In genomic region chr6:87139236-87139635, GRCh38 we compare ENCODE assay signal across 9 cellular contexts. TPM values are rescaled to one million over a fixed set of nuclear protein-coding genes. Genes with fewer than 3 reads are reported as not detected.
DNase-seq lines count a peak whose midpoint lies in the region; ATAC-seq and TF ChIP-seq lines count a peak whose summit lies in the region.
"Had no signal": no experiment of that assay in that cellular context is flagged by ENCODE, and none has a peak within 500 bp of the region (broad histone marks: within the 10 kb centered on the region; RNA-seq: fewer than 3 reads in every experiment).

No MANE protein-coding gene starts in this region.

- no peak overlapping the region for H3K14ac ChIP-seq in trophoblast cell (ENCODE audit: low read length)

- H3K4me1 ChIP-seq in trophoblast cell (ENCODE audit: control insufficient read depth in 1 of 2, insufficient read depth in 2 of 2, low read length in 2 of 2) = no peaks in the 10 kb centered on the region

- H3K79me2 ChIP-seq in trophoblast cell (ENCODE audit: control insufficient read depth, insufficient read depth, low read length, poor library complexity) = no peaks in the 10 kb centered on the region

- peak; percentile 56 for ATAC-seq in GM21515 (IDR thresholded peaks at IDR 0.05; ENCODE audit: unreplicated experiment)

- TF ChIP-seq CTCF in WERI-Rb-1 (IDR thresholded peaks at IDR 0.05; ENCODE audit: low read depth, low read length) (peak; percentile 69), fibroblast of pulmonary artery (IDR thresholded peaks at IDR 0.05; ENCODE audit: low read length, missing control alignments) (peak; percentile 74)

- H3K9me3 ChIP-seq in WERI-Rb-1 (ENCODE audit: severe bottlenecking) = no peaks in the 10 kb centered on the region
- peaks cover 7% of the 10 kb centered on the region for H3K9me3 ChIP-seq in trophoblast cell (ENCODE audit: insufficient read depth, low read depth, low read length)

- H4K8ac ChIP-seq in trophoblast cell (ENCODE audit: low read depth, low read length) = no peak overlapping the region

- H2BK120ac ChIP-seq in trophoblast cell (ENCODE audit: insufficient read depth, low read length, poor library complexity) = no peak overlapping the region

- H4K91ac ChIP-seq in trophoblast cell (ENCODE audit: low read depth, low read length) = no peak overlapping the region

- H3K27ac ChIP-seq in WERI-Rb-1 (no peak overlapping the region), trophoblast cell (ENCODE audit: low read depth, low read length) (no peak overlapping the region)

- H3K9me3 Mint-ChIP-seq in activated T-cell treated with anti-CD3 and anti-CD28 coated beads, Interleukin-2, amount 50 U/mL, for 24 hours = no peaks in the 10 kb centered on the region

- no peaks in the 10 kb centered on the region for H3K36me3 Mint-ChIP-seq in activated T-cell treated with anti-CD3 and anti-CD28 coated beads, Interleukin-2, amount 50 U/mL, for 24 hours (ENCODE audit: low read depth)

- H2BK12ac ChIP-seq in trophoblast cell (ENCODE audit: low read length) = no peak overlapping the region

- no peak overlapping the region for H3K9ac ChIP-seq in trophoblast cell (ENCODE audit: low read length)

- no peak overlapping the region for H4K12ac ChIP-seq in trophoblast cell (ENCODE audit: low read depth, low read length)

- no peak overlapping the region for H2AFZ ChIP-seq in trophoblast cell (ENCODE audit: insufficient read depth, low read length, poor library complexity)

- no peak overlapping the region for H2BK5ac ChIP-seq in trophoblast cell (ENCODE audit: low read depth, low read length, poor library complexity)

- H3K79me1 ChIP-seq in trophoblast cell (ENCODE audit: low read length) = no peaks in the 10 kb centered on the region

- peaks cover 14% of the 10 kb centered on the region for H3K27me3 Mint-ChIP-seq in activated T-cell treated with anti-CD3 and anti-CD28 coated beads, Interleukin-2, amount 50 U/mL, for 24 hours

- H2AK5ac ChIP-seq in trophoblast cell (ENCODE audit: low read length) = no peak overlapping the region

- H3K4me3 Mint-ChIP-seq in activated T-cell treated with anti-CD3 and anti-CD28 coated beads, Interleukin-2, amount 50 U/mL, for 24 hours = no peak overlapping the region

- WGBS in trophoblast cell (ENCODE audit: extremely low coverage, insufficient coverage, insufficient read length) = no CpG with 5 or more reads among the region's 1 CpG

- H3K4ac ChIP-seq in trophoblast cell (ENCODE audit: low read depth, low read length) = no peak overlapping the region

- H3K36me3 ChIP-seq in WERI-Rb-1 (no peaks in the 10 kb centered on the region), trophoblast cell (ENCODE audit: control insufficient read depth in 1 of 2, insufficient read depth in 2 of 2, low read length in 2 of 2) (no peaks in the 10 kb centered on the region)

- DNase-seq in activated T-cell treated with anti-CD3 and anti-CD28 coated beads for 24 hours (ENCODE audit: low read depth) (peak; percentile 36), NCI-H1105 (lab: John Stamatoyannopoulos, UW) (peak; percentile 23), WERI-Rb-1 (peak; percentile 31), fibroblast of pulmonary artery (ENCODE audit: low read depth) (peak; percentile 69), trophoblast cell (peak; percentile 15 to 74), OCI-M2 (lab: John Stamatoyannopoulos, UW; ENCODE audit: unreplicated experiment) (no peak)
- DNase-seq in activated T-cell treated with anti-CD3 and anti-CD28 coated beads, Interleukin-2, amount 50 U/mL, for 24 hours = no peak

- no peak overlapping the region for H3K23ac ChIP-seq in trophoblast cell (ENCODE audit: low read length)

- peaks cover 2% of the 10 kb centered on the region for H3K4me1 Mint-ChIP-seq in activated T-cell treated with anti-CD3 and anti-CD28 coated beads, Interleukin-2, amount 50 U/mL, for 24 hours (ENCODE audit: low read depth)

- no peak overlapping the region for H3K27ac Mint-ChIP-seq in activated T-cell treated with anti-CD3 and anti-CD28 coated beads, Interleukin-2, amount 50 U/mL, for 24 hours

- no peak overlapping the region for H3K18ac ChIP-seq in trophoblast cell (ENCODE audit: low read length)

- H3K27me3 ChIP-seq in WERI-Rb-1 (ENCODE audit: insufficient read depth, low read depth, severe bottlenecking) = no peaks in the 10 kb centered on the region
- H3K27me3 ChIP-seq in trophoblast cell (ENCODE audit: insufficient read depth, low read length) = no peaks in the 10 kb centered on the region

- H3K4me2 ChIP-seq in trophoblast cell (ENCODE audit: low read length) = no peak overlapping the region

- H3K4me3 ChIP-seq in WERI-Rb-1 (ENCODE audit: low read depth, low read length) (no peak overlapping the region), fibroblast of pulmonary artery (replicated peaks; ENCODE audit: low read depth, low read length) (no peak overlapping the region), trophoblast cell (ENCODE audit: low read depth, low read length) (no peak overlapping the region)

RNA-seq across cellular contexts. Expression of gene ZNF292, which starts 16.1 kb away (rescaled TPM):
- 39.0 and 40.3 TPM in 2 replicates for polyA plus RNA-seq in trophoblast cell (2013)

RNA-seq across cellular contexts. Expression of gene CGA, which starts 44.3 kb away (rescaled TPM):
- 8,427 and 9,365 TPM in 2 replicates for polyA plus RNA-seq in trophoblast cell (2013)
- polyA plus RNA-seq: urinary bladder had no signal

Comparison
In these comparisons a context has a peak if more than half of its experiments do, and no peak if none do; other contexts are left out.
1. DNase-seq: peak in activated T-cell treated with anti-CD3 and anti-CD28 coated beads for 24 hours (single experiment), NCI-H1105 (single experiment), WERI-Rb-1 (single experiment), fibroblast of pulmonary artery (single experiment) and trophoblast cell (2 of 2); none in activated T-cell treated with anti-CD3 and anti-CD28 coated beads, Interleukin-2, amount 50 U/mL, for 24 hours (single experiment) and OCI-M2 (single experiment).